15 cellular contexts compared by ENCODE assay signal in genomic region chr18:61570070-61570469, GRCh38.
"Had no signal": no experiment of that assay in that cellular context is flagged by ENCODE, and none has a peak within 500 bp of the region (broad histone marks: within the 10 kb centered on the region; RNA-seq: fewer than 3 reads in every experiment).

No MANE protein-coding gene starts in this region.

- H3K4me3 ChIP-seq: ascending aorta, cardiac muscle cell, colonic mucosa, esophagus squamous epithelium, pancreas, transverse colon had no signal

- H3K27me3 ChIP-seq: ascending aorta, cardiac muscle cell, colonic mucosa, esophagus squamous epithelium, pancreas, transverse colon had no signal

- H3K4me1 ChIP-seq: ascending aorta, colonic mucosa, esophagus squamous epithelium, pancreas, transverse colon had no signal

- H3K9me3 ChIP-seq: ascending aorta, colonic mucosa, esophagus squamous epithelium, pancreas had no signal

- DNase-seq: activated CD4-positive, CD25-positive, alpha-beta regulatory T cell treated with anti-CD3 and anti-CD28 coated beads, Interleukin-2, amount 50 U/mL, for 72 hours; activated naive CD4-positive, alpha-beta T cell; activated T-cell treated with anti-CD3 and anti-CD28 coated beads for 4 hours; colonic mucosa; effector CD4-positive, alpha-beta T cell; esophagus squamous epithelium; midbrain; pancreas; stimulated activated CD4-positive, alpha-beta T cell treated with anti-CD3 and anti-CD28 coated beads, Interleukin-2, amount 100 ng/mL, for 48 hours; T-helper 1 cell; T1000; transverse colon had no signal

- H3K36me3 ChIP-seq: ascending aorta, cardiac muscle cell, colonic mucosa, esophagus squamous epithelium, pancreas, transverse colon had no signal

- H3K27ac ChIP-seq: cardiac muscle cell, colonic mucosa, esophagus squamous epithelium, pancreas, transverse colon had no signal

- ATAC-seq: pancreas; stimulated activated memory B cell treated with anti-CD40 and anti-IgM and Interleukin-4, amounts not matched to agents 10 μg/mL and 1 μg/mL and 100 μg/mL, for 72 hours had no signal
